8 cellular contexts compared by ENCODE assay signal in the genomic region with DNA sequence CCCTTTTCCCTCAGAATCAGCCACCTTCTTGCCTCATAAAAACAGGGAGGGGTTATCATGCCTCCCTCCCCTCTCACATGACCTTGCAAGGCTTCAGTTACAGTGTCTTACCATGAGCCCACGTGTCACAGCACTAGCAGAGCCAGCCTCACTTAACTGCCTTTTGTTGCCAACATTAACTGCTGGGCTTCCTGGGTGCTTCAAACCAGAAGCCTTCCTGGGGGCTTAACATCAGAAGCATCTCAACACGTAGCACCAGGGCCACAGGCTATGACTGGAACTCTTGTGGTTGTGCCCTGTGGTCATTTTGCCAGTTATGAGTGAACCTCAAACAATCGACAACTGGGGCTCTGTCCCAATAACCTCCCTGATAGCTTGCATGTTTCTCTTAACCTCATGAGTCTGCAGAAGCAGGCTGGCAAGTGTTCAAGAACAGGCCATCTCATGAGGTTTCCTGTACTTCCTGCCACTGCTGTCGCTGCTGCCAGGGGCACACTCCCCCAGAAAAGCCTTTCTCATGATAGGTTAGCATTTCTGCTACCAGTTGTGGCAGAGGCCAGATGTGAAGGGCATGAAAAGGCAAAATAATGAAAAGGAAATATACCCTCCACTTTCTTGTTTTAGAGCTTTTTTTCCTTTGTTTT.
A peak's percentile ranks its signal among the peaks of the same experiment; 100 is the strongest.
DNase-seq lines count a peak whose midpoint lies in the region; ATAC-seq and TF ChIP-seq lines count a peak whose summit lies in the region.

No MANE protein-coding gene starts in this region.

- no peaks in the 10 kb centered on the region for H3K27me3 ChIP-seq in BLaER1 treated with 17β-estradiol and CSF1 and Interleukin-3, amounts not matched to agents 10 nM and 100 nM

- H3K27ac ChIP-seq in BLaER1 treated with 17β-estradiol and CSF1 and Interleukin-3, amounts not matched to agents 10 nM and 100 nM, result peak overlapping the region; percentile 58 to 83 (median 75); a peak in 21 of 22 replicates

- peak overlapping the region; percentile 29 to 67 (median 58); a peak in 19 of 22 replicates for H3K9ac ChIP-seq in BLaER1 treated with 17β-estradiol and CSF1 and Interleukin-3, amounts not matched to agents 10 nM and 100 nM

- ATAC-seq in GM21723 (IDR thresholded peaks at IDR 0.05; ENCODE audit: unreplicated experiment) (peak; percentile 51), HG02678 (IDR thresholded peaks at IDR 0.05; ENCODE audit: unreplicated experiment) (no peak)

- no peak for TF ChIP-seq CTCF in fibroblast of mammary gland (conservative IDR thresholded peaks at IDR 0.05; ENCODE audit: control insufficient read depth, insufficient read depth, low read depth, low read length)

- DNase-seq in NCI-H1092 treated with DMSO at 0.1 percent for 48 hours (lab: John Stamatoyannopoulos, UW), result peak; percentile 60
- peak in 2 of 3 experiments; percentile 8 to 40 for DNase-seq in activated CD8-positive, alpha-beta memory T cell treated with anti-CD3 and anti-CD28 coated beads for 48 hours (ENCODE audit: low read depth in 2 of 3, low spot score in 2 of 3)
- DNase-seq in fibroblast of mammary gland (ENCODE audit: low read depth), result peak; percentile 75
- DNase-seq in stimulated activated CD4-positive, alpha-beta T cell treated with anti-CD3 and anti-CD28 coated beads, Interleukin-15, amount 100 ng/mL, for 48 hours (ENCODE audit: low read depth in 2 of 2), result peak; percentile 31 to 36
- DNase-seq in NCI-H2171 treated with DMSO at 0.1 percent for 48 hours (lab: John Stamatoyannopoulos, UW), result no peak

- no peaks in the 10 kb centered on the region for H3K36me3 ChIP-seq in BLaER1 treated with 17β-estradiol and CSF1 and Interleukin-3, amounts not matched to agents 10 nM and 100 nM

- peak overlapping the region in 1 of 10 experiments; percentile 2; a peak in 4 of 20 replicates for H3K4me3 ChIP-seq in BLaER1 treated with 17β-estradiol and CSF1 and Interleukin-3, amounts not matched to agents 10 nM and 100 nM
- H3K4me3 ChIP-seq in fibroblast of mammary gland (ENCODE audit: control insufficient read depth, low read depth, low read length), result no peak overlapping the region

- H3K9me3 ChIP-seq in BLaER1 treated with 17β-estradiol and CSF1 and Interleukin-3, amounts not matched to agents 10 nM and 100 nM (replicated peaks in 1 of 11), result no peaks in the 10 kb centered on the region

- H3K4me2 ChIP-seq in BLaER1 treated with 17β-estradiol and CSF1 and Interleukin-3, amounts not matched to agents 10 nM and 100 nM, result peak overlapping the region; percentile 51 to 86 (median 72)

- H4K20me1 ChIP-seq in BLaER1 treated with 17β-estradiol and CSF1 and Interleukin-3, amounts not matched to agents 10 nM and 100 nM, result no peaks in the 10 kb centered on the region

- H3K4me1 ChIP-seq in BLaER1 treated with 17β-estradiol and CSF1 and Interleukin-3, amounts not matched to agents 10 nM and 100 nM, result peaks cover 24 to 38% (median 28%) of the 10 kb centered on the region in 10 experiments
